14 cellular contexts compared by ENCODE assay signal in genomic region chr7:6386779-6387178, GRCh38. TPM values are rescaled to one million over a fixed set of nuclear protein-coding genes. Genes with fewer than 3 reads are reported as not detected.
DNase-seq lines count a peak whose midpoint lies in the region; ATAC-seq and TF ChIP-seq lines count a peak whose summit lies in the region.
"Had no signal": no experiment of that assay in that cellular context is flagged by ENCODE, and none has a peak within 500 bp of the region (broad histone marks: within the 10 kb centered on the region; RNA-seq: fewer than 3 reads in every experiment).

No MANE protein-coding gene starts in this region.

- no peaks in the 10 kb centered on the region for H3K27me3 ChIP-seq in heart left ventricle
- no peaks in the 10 kb centered on the region for H3K27me3 ChIP-seq in right atrium auricular region
- no peaks in the 10 kb centered on the region for H3K27me3 ChIP-seq in ascending aorta
- H3K27me3 ChIP-seq in upper lobe of right lung: no peaks in the 10 kb centered on the region

- no peak for TF ChIP-seq POLR2A in heart left ventricle (IDR thresholded peaks at IDR 0.05)

- H3K9me3 ChIP-seq in heart left ventricle (no peaks in the 10 kb centered on the region), right atrium auricular region (no peaks in the 10 kb centered on the region), ascending aorta (no peaks in the 10 kb centered on the region), upper lobe of right lung (no peaks in the 10 kb centered on the region)
- H3K9me3 ChIP-seq: HAP-1 had no signal

- WGBS in heart left ventricle, 4 donors: 93 to 98% (median 94%) methylated on average over 3 of the region's 3 CpGs

- H3K4me1 ChIP-seq in heart left ventricle (peaks cover 8 to 92% (median 64%) of the 10 kb centered on the region in 12 donors), right atrium auricular region (peaks cover 0 to 67% of the 10 kb centered on the region in 2 donors), ascending aorta (peaks cover 17 to 43% of the 10 kb centered on the region in 2 donors), upper lobe of right lung (peaks cover 58% of the 10 kb centered on the region)

- peaks cover 29% of the 10 kb centered on the region for H3K4me1 Mint-ChIP-seq in mesothelial cell of epicardium
- H3K4me1 Mint-ChIP-seq in stimulated activated naive B cell treated with anti-CD40 and anti-IgM and Interleukin-4, amounts not matched to agents 10 μg/mL and 1 μg/mL and 100 μg/mL, for 72 hours: peaks cover 28 to 57% of the 10 kb centered on the region in 2 donors

- ATAC-seq in heart left ventricle (no peak), upper lobe of right lung (no peak), GM19397 (IDR thresholded peaks at IDR 0.05; ENCODE audit: unreplicated experiment) (no peak)
- no peak for ATAC-seq in stimulated activated naive B cell treated with anti-CD40 and anti-IgM and Interleukin-4, amounts not matched to agents 10 μg/mL and 1 μg/mL and 100 μg/mL, for 72 hours (replicated peaks)

- H3K27ac ChIP-seq in heart left ventricle (peak overlapping the region in 7 of 12 donors; percentile 19 to 75 (median 47)), right atrium auricular region (no peak overlapping the region), ascending aorta (peak overlapping the region; percentile 25 to 70), upper lobe of right lung (peak overlapping the region; percentile 43)

- peaks cover 17% of the 10 kb centered on the region for H3K36me3 Mint-ChIP-seq in mesothelial cell of epicardium
- H3K36me3 Mint-ChIP-seq in stimulated activated naive B cell treated with anti-CD40 and anti-IgM and Interleukin-4, amounts not matched to agents 10 μg/mL and 1 μg/mL and 100 μg/mL, for 72 hours: peaks cover 24 to 37% of the 10 kb centered on the region in 2 donors

- H3K9me3 Mint-ChIP-seq in mesothelial cell of epicardium: no peaks in the 10 kb centered on the region
- no peaks in the 10 kb centered on the region for H3K9me3 Mint-ChIP-seq in stimulated activated naive B cell treated with anti-CD40 and anti-IgM and Interleukin-4, amounts not matched to agents 10 μg/mL and 1 μg/mL and 100 μg/mL, for 72 hours

- DNase-seq in heart left ventricle (no peak), right atrium auricular region (ENCODE audit: low spot score) (no peak), ascending aorta (ENCODE audit: low spot score in 2 of 2) (no peak), mesothelial cell of epicardium (ENCODE audit: low spot score in 2 of 2, unreplicated experiment in 2 of 2) (no peak), upper lobe of right lung (no peak), NCI-H2171 (lab: John Stamatoyannopoulos, UW) (no peak)
- no peak for DNase-seq in stimulated activated naive B cell treated with anti-CD40 and anti-IgM and Interleukin-4, amounts not matched to agents 10 μg/mL and 1 μg/mL and 100 μg/mL, for 72 hours
- DNase-seq: activated CD4-positive, alpha-beta T cell treated with anti-CD3 and anti-CD28 coated beads, Interleukin-2, amount 50 U/mL, for 48 hours; activated naive CD4-positive, alpha-beta T cell treated with Interleukin-2 at 50 U/mL for 16 hours; DMS79; NCI-H1105; stimulated activated CD4-positive, alpha-beta T cell treated with anti-CD3 and anti-CD28 coated beads, Interleukin-4, amount 100 ng/mL, for 4 hours had no signal

- H3K4me3 Mint-ChIP-seq in mesothelial cell of epicardium: no peak overlapping the region
- H3K4me3 Mint-ChIP-seq in stimulated activated naive B cell treated with anti-CD40 and anti-IgM and Interleukin-4, amounts not matched to agents 10 μg/mL and 1 μg/mL and 100 μg/mL, for 72 hours: no peak overlapping the region

- H3K27me3 Mint-ChIP-seq in mesothelial cell of epicardium (ENCODE audit: low read depth): no peaks in the 10 kb centered on the region
- H3K27me3 Mint-ChIP-seq in stimulated activated naive B cell treated with anti-CD40 and anti-IgM and Interleukin-4, amounts not matched to agents 10 μg/mL and 1 μg/mL and 100 μg/mL, for 72 hours: no peaks in the 10 kb centered on the region

- no peak for TF ChIP-seq CTCF in heart left ventricle (IDR thresholded peaks at IDR 0.05)
- no peak for TF ChIP-seq CTCF in right atrium auricular region (IDR thresholded peaks at IDR 0.05)
- TF ChIP-seq CTCF in ascending aorta (IDR thresholded peaks at IDR 0.05): no peak
- TF ChIP-seq CTCF in mesothelial cell of epicardium (IDR thresholded peaks at IDR 0.05; ENCODE audit: unreplicated experiment): no peak
- TF ChIP-seq CTCF in upper lobe of right lung (IDR thresholded peaks at IDR 0.05): no peak

- intact Hi-C loops in heart left ventricle (cut with DNase I): loop anchor here in 1 of 10 donors (10.0 kb wide), 1 partner anchor 48 kb away; no protein-coding TSS in a partner anchor
- intact Hi-C loops in ascending aorta (cut with DNase I): no loop called here
- intact Hi-C loops in upper lobe of right lung (cut with DNase I): no loop called here

- H3K27ac Mint-ChIP-seq in mesothelial cell of epicardium: peak overlapping the region; percentile 39
- no peak overlapping the region for H3K27ac Mint-ChIP-seq in stimulated activated naive B cell treated with anti-CD40 and anti-IgM and Interleukin-4, amounts not matched to agents 10 μg/mL and 1 μg/mL and 100 μg/mL, for 72 hours

- H3K36me3 ChIP-seq in heart left ventricle (peaks cover 0 to 53% (median 37%) of the 10 kb centered on the region in 9 donors), right atrium auricular region (peaks cover 23% of the 10 kb centered on the region), ascending aorta (peaks cover 13 to 35% of the 10 kb centered on the region in 2 donors), upper lobe of right lung (peaks cover 45% of the 10 kb centered on the region)

- no peak overlapping the region for H3K4me3 ChIP-seq in heart left ventricle
- no peak overlapping the region for H3K4me3 ChIP-seq in right atrium auricular region
- H3K4me3 ChIP-seq in ascending aorta: no peak overlapping the region
- H3K4me3 ChIP-seq in upper lobe of right lung: no peak overlapping the region
- H3K4me3 ChIP-seq: HAP-1 had no signal

RNA-seq across cellular contexts. Expression of gene RAC1, which starts 12.5 kb away (rescaled TPM):
- total RNA-seq in heart left ventricle (100 to 1,000 TPM in 8 of 9 donors, 10 to 100 TPM in 1; 83.7 to 189 (median 153) TPM), right atrium auricular region (100 to 1,000 TPM in 1 of 2 donors, 10 to 100 TPM in 1; 87.8 to 109 TPM), ascending aorta (96.3 TPM), mesothelial cell of epicardium (213 to 221 TPM (median 214 TPM) in 3 replicates), upper lobe of right lung (255 TPM)
- polyA plus RNA-seq in heart left ventricle: 100 to 1,000 TPM; 117 to 153 TPM

RNA-seq across cellular contexts. Expression of gene FAM220A, which starts 38.0 kb away (rescaled TPM):
- total RNA-seq in heart left ventricle (10 to 100 TPM; 17.2 to 31.2 (median 21.9) TPM), right atrium auricular region (10 to 100 TPM; 18.8 to 25.4 TPM), ascending aorta (13.0 TPM), mesothelial cell of epicardium (21.6 to 30.4 TPM (median 21.7 TPM) in 3 replicates), upper lobe of right lung (10.7 TPM)
- polyA plus RNA-seq in heart left ventricle: 10 to 100 TPM; 18.2 TPM

Comparison
In these comparisons a context has a peak if more than half of its experiments do, and no peak if none do; other contexts are left out.
1. H3K27ac ChIP-seq: peak in heart left ventricle (7 of 12), ascending aorta (2 of 2) and upper lobe of right lung (single experiment); none in right atrium auricular region (0 of 2).